In the genomic region with DNA sequence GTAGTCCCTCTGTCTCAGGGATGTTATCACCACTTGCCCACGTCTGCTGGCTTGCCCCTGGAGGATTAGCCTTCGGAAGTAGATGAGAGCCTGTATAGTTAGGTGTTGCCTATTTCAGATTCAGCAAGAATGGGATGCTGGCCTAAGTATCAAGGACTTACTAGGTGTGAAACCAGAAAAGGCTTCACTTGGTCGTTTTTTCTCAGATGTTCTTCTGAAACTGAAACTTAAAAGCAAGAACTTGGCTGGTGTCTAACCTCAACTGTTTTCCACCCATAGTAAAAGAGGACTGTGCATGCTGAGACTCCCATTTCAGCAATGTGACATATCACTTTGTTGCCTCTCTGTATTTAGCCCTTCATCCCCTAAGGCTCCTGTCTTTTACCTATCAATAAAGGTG, we compare ENCODE assay signal across 15 cellular contexts.
DNase-seq lines count a peak whose midpoint lies in the region; ATAC-seq and TF ChIP-seq lines count a peak whose summit lies in the region.
"Had no signal": no experiment of that assay in that cellular context is flagged by ENCODE, and none has a peak within 500 bp of the region (broad histone marks: within the 10 kb centered on the region; RNA-seq: fewer than 3 reads in every experiment).

No MANE protein-coding gene starts in this region.

- no peaks in the 10 kb centered on the region for H3K9me3 ChIP-seq in testis
- H3K9me3 ChIP-seq: suprapubic skin had no signal

- ATAC-seq in GM19035 (IDR thresholded peaks at IDR 0.05; ENCODE audit: unreplicated experiment): peak; percentile 98
- peak; percentile 100 for ATAC-seq in GM21825 (IDR thresholded peaks at IDR 0.05; ENCODE audit: unreplicated experiment)
- ATAC-seq in HG03354 (IDR thresholded peaks at IDR 0.05; ENCODE audit: poor library complexity, severe bottlenecking, unreplicated experiment): peak; percentile 99
- ATAC-seq in stimulated activated naive B cell treated with anti-CD40 and anti-IgM and Interleukin-4, amounts not matched to agents 10 μg/mL and 1 μg/mL and 100 μg/mL, for 72 hours (replicated peaks): peak; percentile 50 to 54
- ATAC-seq: activated CD4-positive, alpha-beta T cell treated with anti-CD3 and anti-CD28 coated beads for 36 hours had no signal

- no peaks in the 10 kb centered on the region for H3K4me1 ChIP-seq in testis
- H3K4me1 ChIP-seq: suprapubic skin had no signal

- no peak for DNase-seq in stimulated activated naive B cell treated with anti-CD40 and anti-IgM and Interleukin-4, amounts not matched to agents 10 μg/mL and 1 μg/mL and 100 μg/mL, for 72 hours
- DNase-seq in testis (no peak), NCI-H1436 (lab: John Stamatoyannopoulos, UW) (no peak), HPDE6-E6E7 (ENCODE audit: extremely low spot score) (no peak)
- DNase-seq: activated CD4-positive, alpha-beta T cell treated with anti-CD3 and anti-CD28 coated beads for 36 hours; effector CD8-positive, alpha-beta T cell; EL; naive B cell; NCI-H2081 treated with DMSO at 0.1 percent for 48 hours; SIG-M5 had no signal

- H3K27ac ChIP-seq in testis: no peak overlapping the region
- H3K27ac ChIP-seq: suprapubic skin had no signal

- no peaks in the 10 kb centered on the region for H3K36me3 Mint-ChIP-seq in stimulated activated naive B cell treated with anti-CD40 and anti-IgM and Interleukin-4, amounts not matched to agents 10 μg/mL and 1 μg/mL and 100 μg/mL, for 72 hours
- H3K36me3 Mint-ChIP-seq: activated naive CD8-positive, alpha-beta T cell; naive B cell had no signal

- H3K36me3 ChIP-seq in testis (ENCODE audit: low read depth, missing control alignments): no peaks in the 10 kb centered on the region
- H3K36me3 ChIP-seq: suprapubic skin had no signal

- no peak overlapping the region for H3K27ac Mint-ChIP-seq in stimulated activated naive B cell treated with anti-CD40 and anti-IgM and Interleukin-4, amounts not matched to agents 10 μg/mL and 1 μg/mL and 100 μg/mL, for 72 hours
- H3K27ac Mint-ChIP-seq: activated CD4-positive, alpha-beta T cell treated with anti-CD3 and anti-CD28 coated beads for 36 hours; activated naive CD8-positive, alpha-beta T cell; naive B cell had no signal

- intact Hi-C loops in testis (cut with DNase I; ENCODE audit: low total_unique reads): no loop called here

- no peaks in the 10 kb centered on the region for H3K4me1 Mint-ChIP-seq in stimulated activated naive B cell treated with anti-CD40 and anti-IgM and Interleukin-4, amounts not matched to agents 10 μg/mL and 1 μg/mL and 100 μg/mL, for 72 hours
- H3K4me1 Mint-ChIP-seq: activated CD4-positive, alpha-beta T cell treated with anti-CD3 and anti-CD28 coated beads for 36 hours; naive B cell had no signal

- no peaks in the 10 kb centered on the region for H3K9me3 Mint-ChIP-seq in stimulated activated naive B cell treated with anti-CD40 and anti-IgM and Interleukin-4, amounts not matched to agents 10 μg/mL and 1 μg/mL and 100 μg/mL, for 72 hours
- H3K9me3 Mint-ChIP-seq: naive B cell had no signal

- no peak overlapping the region for H3K4me3 Mint-ChIP-seq in stimulated activated naive B cell treated with anti-CD40 and anti-IgM and Interleukin-4, amounts not matched to agents 10 μg/mL and 1 μg/mL and 100 μg/mL, for 72 hours
- H3K4me3 Mint-ChIP-seq: activated CD4-positive, alpha-beta T cell treated with anti-CD3 and anti-CD28 coated beads for 36 hours; activated naive CD8-positive, alpha-beta T cell; naive B cell had no signal

- no peaks in the 10 kb centered on the region for H3K27me3 Mint-ChIP-seq in stimulated activated naive B cell treated with anti-CD40 and anti-IgM and Interleukin-4, amounts not matched to agents 10 μg/mL and 1 μg/mL and 100 μg/mL, for 72 hours

- TF ChIP-seq POLR2A in testis (IDR thresholded peaks at IDR 0.05): no peak

- H3K4me3 ChIP-seq in testis: no peak overlapping the region
- H3K4me3 ChIP-seq: suprapubic skin had no signal

- no peak for TF ChIP-seq CTCF in testis (IDR thresholded peaks at IDR 0.05)

- WGBS in testis, 2 donors: 50 to 53% methylated on average over 3 of the region's 3 CpGs

- no peaks in the 10 kb centered on the region for H3K27me3 ChIP-seq in testis
- H3K27me3 ChIP-seq: suprapubic skin had no signal
